ENCODE assay signal across 10 cellular contexts in genomic region chr14:100587763-100588411, GRCh38. TPM values are rescaled to one million over a fixed set of nuclear protein-coding genes. Genes with fewer than 3 reads are reported as not detected.
DNase-seq lines count a peak whose midpoint lies in the region; ATAC-seq, FAIRE-seq and TF ChIP-seq lines count a peak whose summit lies in the region.
"Had no signal": no experiment of that assay in that cellular context is flagged by ENCODE, and none has a peak within 500 bp of the region (broad histone marks: within the 10 kb centered on the region; RNA-seq: fewer than 3 reads in every experiment).

No MANE protein-coding gene starts in this region.

- intact Hi-C loops in HCT116 (cut with micrococcal nuclease), result no loop called here
- intact Hi-C loops in lower lobe of right lung (cut with DNase I), result no loop called here

- peak overlapping the region; percentile 66 for H3K9ac ChIP-seq in HCT116 (ENCODE audit: low read length)

- RAD21 ChIA-PET in HCT116 (lab: Charles Lee; ENCODE audit: low non-redundant PET in 1 of 2, low total read pairs in 2 of 2, uncharacterized antibody in 2 of 2, unreplicated experiment in 2 of 2), result interaction anchor here in 1 of 2 experiments (1.1 kb wide), 1 partner anchor 58 kb away, joined by 3 read pairs; no protein-coding TSS in a partner anchor

- no peak for TF ChIP-seq CTCF in HCT116 (IDR thresholded peaks at IDR 0.05 in 2 of 3, conservative IDR thresholded peaks at IDR 0.05 in 1 of 3; ENCODE audit: borderline replicate concordance in 1 of 3, insufficient read depth in 1 of 3, low read depth in 2 of 3, low read length in 2 of 3)
- no peak for TF ChIP-seq CTCF in lower lobe of right lung (IDR thresholded peaks at IDR 0.05)

- POLR2A ChIA-PET in HCT116 (lab: Charles Lee), result no interaction called here

- H3K4me1 ChIP-seq in ACC112 (ENCODE audit: control insufficient read depth, insufficient read depth, low read length, unreplicated experiment) (peaks cover 18% of the 10 kb centered on the region), HCT116 (ENCODE audit: control insufficient read depth in 1 of 2, insufficient read depth in 2 of 2, low read length in 2 of 2) (peaks cover 13 to 28% of the 10 kb centered on the region in 2 experiments; a peak in 3 of 4 replicates), lower lobe of right lung (peaks cover 8% of the 10 kb centered on the region)

- H4K20me1 ChIP-seq in HCT116 (ENCODE audit: insufficient read depth), result no peaks in the 10 kb centered on the region

- H3K27me3 ChIP-seq in ACC112 (ENCODE audit: insufficient read depth, low read length) (peaks cover 6% of the 10 kb centered on the region), HCT116 (ENCODE audit: insufficient read depth, low read length) (no peaks in the 10 kb centered on the region), lower lobe of right lung (ENCODE audit: low read depth) (peaks cover 53% of the 10 kb centered on the region)

- TSS peak; percentile 87 for BruUV-seq in HCT116 (replicated peaks; lab: Mats Ljungman, UMichigan)

- H3K79me2 ChIP-seq in ACC112 (ENCODE audit: control insufficient read depth, insufficient read depth, low read length, unreplicated experiment) (no peaks in the 10 kb centered on the region), HCT116 (ENCODE audit: insufficient read depth, low read length) (no peaks in the 10 kb centered on the region)

- H3K27ac ChIP-seq in ACC112 (ENCODE audit: low read depth, low read length) (no peak overlapping the region), HCT116 (ENCODE audit: low read depth, low read length) (peak overlapping the region; percentile 48), lower lobe of right lung (no peak overlapping the region)

- no peaks in the 10 kb centered on the region for H3K4me1 Mint-ChIP-seq in activated naive CD8-positive, alpha-beta T cell treated with anti-CD3 and anti-CD28 coated beads, Interleukin-2, amount 50 U/mL, for 24 hours

- no peaks in the 10 kb centered on the region for H3K9me3 Mint-ChIP-seq in activated naive CD8-positive, alpha-beta T cell treated with anti-CD3 and anti-CD28 coated beads, Interleukin-2, amount 50 U/mL, for 24 hours

- DNase-seq in HCT116 (ENCODE audit: low read depth, low spot score) (no peak), lower lobe of right lung (peak; percentile 16), HTR-8/SVneo (ENCODE audit: insufficient read length, low spot score) (no peak), amniotic stem cell (lab: John Stamatoyannopoulos, UW) (no peak)
- no peak for DNase-seq in activated naive CD8-positive, alpha-beta T cell treated with anti-CD3 and anti-CD28 coated beads, Interleukin-2, amount 50 U/mL, for 24 hours
- DNase-seq: foreskin melanocyte, NCI-H146 had no signal

- no peaks in the 10 kb centered on the region for H3K36me3 Mint-ChIP-seq in activated naive CD8-positive, alpha-beta T cell treated with anti-CD3 and anti-CD28 coated beads, Interleukin-2, amount 50 U/mL, for 24 hours (ENCODE audit: low read depth)

- H3K4me2 ChIP-seq in HCT116 (ENCODE audit: low read length), result peak overlapping the region; percentile 85

- H3K27ac Mint-ChIP-seq in activated naive CD8-positive, alpha-beta T cell treated with anti-CD3 and anti-CD28 coated beads, Interleukin-2, amount 50 U/mL, for 24 hours, result no peak overlapping the region

- H3K4me3 Mint-ChIP-seq in activated naive CD8-positive, alpha-beta T cell treated with anti-CD3 and anti-CD28 coated beads, Interleukin-2, amount 50 U/mL, for 24 hours, result peak overlapping the region; percentile 68

- no peak for TF ChIP-seq RAD21 in HCT116 (IDR thresholded peaks at IDR 0.05; ENCODE audit: low read depth)

- H3K4me3 ChIP-seq in ACC112 (ENCODE audit: low read depth, low read length), result peak overlapping the region; percentile 46
- peak overlapping the region; percentile 52 to 60 for H3K4me3 ChIP-seq in HCT116 (replicated peaks in 1 of 2; ENCODE audit: low read depth in 1 of 2, low read length in 2 of 2)
- no peak overlapping the region for H3K4me3 ChIP-seq in lower lobe of right lung

- CTCF ChIA-PET in HCT116 (lab: Charles Lee), result no interaction called here

- peaks cover 29% of the 10 kb centered on the region for H3K27me3 Mint-ChIP-seq in activated naive CD8-positive, alpha-beta T cell treated with anti-CD3 and anti-CD28 coated beads, Interleukin-2, amount 50 U/mL, for 24 hours

- H3K9me3 ChIP-seq in HCT116 (ENCODE audit: control insufficient read depth in 1 of 2, insufficient read depth in 1 of 2, low read depth in 1 of 2, low read length in 2 of 2) (no peaks in the 10 kb centered on the region), lower lobe of right lung (no peaks in the 10 kb centered on the region)

- TF ChIP-seq POLR2A in HCT116 (IDR thresholded peaks at IDR 0.05; ENCODE audit: borderline replicate concordance, extremely low read depth, insufficient read depth, insufficient read length), result no peak

- FAIRE-seq in HTR-8/SVneo (lab: Jason Lieb, UNC), result no peak

- ATAC-seq in HCT116 (peak; percentile 0; the same call in 1 of the 2 replicates), lower lobe of right lung (no peak), GM21423 (IDR thresholded peaks at IDR 0.05; ENCODE audit: unreplicated experiment) (no peak), HG02798 (IDR thresholded peaks at IDR 0.05; ENCODE audit: poor library complexity, unreplicated experiment) (no peak)
- no peak for ATAC-seq in activated naive CD8-positive, alpha-beta T cell treated with anti-CD3 and anti-CD28 coated beads, Interleukin-2, amount 50 U/mL, for 24 hours

- H3K9me2 ChIP-seq in HCT116 (ENCODE audit: insufficient read depth), result no peaks in the 10 kb centered on the region

- H3K36me3 ChIP-seq in ACC112 (ENCODE audit: insufficient read depth, low read length) (no peaks in the 10 kb centered on the region), HCT116 (ENCODE audit: control insufficient read depth in 1 of 2, insufficient read depth in 2 of 2, low read length in 2 of 2) (no peaks in the 10 kb centered on the region), lower lobe of right lung (no peaks in the 10 kb centered on the region)

- H2AFZ ChIP-seq in ACC112 (ENCODE audit: low read length, unreplicated experiment) (no peak overlapping the region), HCT116 (ENCODE audit: low read depth, low read length, poor library complexity, severe bottlenecking) (no peak overlapping the region)

TF ChIP-seq in HCT116, 20 proteins besides CTCF, POLR2A, EP300 and RAD21:
- TF ChIP-seq POLR2AphosphoS5 (IDR thresholded peaks at IDR 0.05; ENCODE audit: low read depth, low read length) (0 out of 2 replicates have a peak, but pooled peaks have one; percentile 16), MAX (IDR thresholded peaks at IDR 0.05) (no peak)
TF ChIP-seq in HCT116: peak in this region for 1.

RNA-seq across cellular contexts. Expression of gene BEGAIN, which starts 0.7 kb away (rescaled TPM):
- total RNA-seq in HCT116 (2021; ENCODE audit: unreplicated experiment), result 8.5 TPM
- polyA plus RNA-seq in HCT116 (2012), result 7.8 and 8.5 TPM in 2 replicates
- 1.3 TPM for total RNA-seq in lower lobe of right lung
